ENCODE assay signal across 8 cellular contexts in the genomic region with DNA sequence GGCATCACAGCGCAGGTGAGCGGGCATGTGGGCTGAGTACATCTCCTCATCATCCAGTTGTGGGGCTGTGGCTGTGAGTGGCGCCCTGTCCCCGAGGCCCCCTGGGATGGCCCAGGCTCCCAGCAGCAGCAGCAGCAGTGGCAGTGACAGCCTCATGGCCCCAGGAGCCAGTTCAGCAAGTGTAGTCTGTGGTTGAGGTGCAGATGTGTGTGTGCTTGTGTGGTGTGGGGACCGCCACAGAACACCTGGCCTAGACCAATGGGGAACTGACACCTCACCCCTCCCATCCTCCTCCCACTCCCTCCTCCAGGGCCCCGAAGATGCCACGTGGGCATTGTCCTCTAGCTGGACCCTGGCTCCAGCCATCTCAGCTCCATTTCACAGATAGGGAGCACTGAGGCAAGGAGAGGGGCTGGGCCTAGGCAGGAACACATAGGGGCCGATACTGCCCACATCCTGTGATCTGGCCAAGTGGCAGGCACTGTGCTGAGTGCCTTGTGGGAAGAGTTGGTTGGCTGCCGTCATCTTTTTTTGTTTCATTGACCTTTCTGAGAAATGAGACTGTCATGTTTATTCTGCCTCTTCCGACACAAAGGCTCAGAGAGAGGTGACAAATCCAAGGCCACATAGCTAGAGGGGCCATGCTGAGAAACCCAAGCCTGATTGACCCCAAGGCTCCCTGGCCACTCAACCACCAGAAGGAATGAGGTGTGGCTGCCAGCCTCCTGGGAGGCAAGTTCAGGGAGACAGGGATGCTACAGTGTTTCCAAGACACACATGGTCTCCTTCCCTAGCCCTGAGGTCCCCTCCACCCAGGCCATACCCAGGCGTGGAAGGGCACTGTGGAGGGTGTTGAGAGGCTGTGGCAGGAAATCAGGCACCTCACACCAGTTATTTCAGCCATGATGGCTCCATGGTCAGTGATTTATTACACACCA. TPM values are rescaled to one million over a fixed set of nuclear protein-coding genes. Genes with fewer than 3 reads are reported as not detected.
DNase-seq lines count a peak whose midpoint lies in the region; ATAC-seq, FAIRE-seq and TF ChIP-seq lines count a peak whose summit lies in the region.

A gene with protein sequence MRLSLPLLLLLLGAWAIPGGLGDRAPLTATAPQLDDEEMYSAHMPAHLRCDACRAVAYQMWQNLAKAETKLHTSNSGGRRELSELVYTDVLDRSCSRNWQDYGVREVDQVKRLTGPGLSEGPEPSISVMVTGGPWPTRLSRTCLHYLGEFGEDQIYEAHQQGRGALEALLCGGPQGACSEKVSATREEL (minus strand): TSS at position 213 of the 938 bp plus-strand sequence. CDS start 57 bp downstream, at position 156.

- no peaks in the 10 kb centered on the region for H3K9me3 ChIP-seq in Loucy (ENCODE audit: insufficient read depth, low read depth, low read length)

- H3K4me1 ChIP-seq in Loucy (ENCODE audit: insufficient read depth, low read length, poor library complexity, severe bottlenecking) = peaks cover 61% of the 10 kb centered on the region

- H3K79me2 ChIP-seq in Loucy (ENCODE audit: insufficient read depth, low read length) = peaks cover 92% of the 10 kb centered on the region

- H3F3A ChIP-seq in Loucy (ENCODE audit: low read depth) = peaks cover 3% of the 10 kb centered on the region; the same call in 1 of the 2 replicates

- peak; percentile 87 for DNase-seq in GM12892 (ENCODE audit: insufficient read length)
- peak; percentile 64 for DNase-seq in activated gamma-delta T cell treated with anti-CD3 and anti-CD28 coated beads, Interleukin-2, amount 50 U/mL, for 16 hours (ENCODE audit: low read depth)
- peak; percentile 57 for DNase-seq in stimulated activated CD8-positive, alpha-beta memory T cell treated with anti-CD3 and anti-CD28 coated beads, Interleukin-12 subunit alpha, Interleukin-12 subunit beta, amount 100 ng/mL, for 4 hours (ENCODE audit: low read depth)
- no peak for DNase-seq in cerebellar nuclear complex (lab: John Stamatoyannopoulos, UW)
- no peak for DNase-seq in NCI-H2171 treated with DMSO at 0.1 percent for 48 hours (lab: John Stamatoyannopoulos, UW)
- DNase-seq in HCEC 1CT = no peak

- peak within 1 kb of the TSS; percentile 87 for H3K4me2 ChIP-seq in Loucy (ENCODE audit: low read depth, low read length, poor library complexity, severe bottlenecking)

- H2AFZ ChIP-seq in Loucy (ENCODE audit: low read length) = no peak within 1 kb of the TSS

- TF ChIP-seq CTCF in Loucy (conservative IDR thresholded peaks at IDR 0.05; ENCODE audit: low read length) = no peak

- peak; percentile 94 for TF ChIP-seq POLR2A in GM12892 (IDR thresholded peaks at IDR 0.05; ENCODE audit: low read depth, low read length)

- peak within 1 kb of the TSS; percentile 99 for H3K9ac ChIP-seq in Loucy (ENCODE audit: low read depth, low read length, poor library complexity, severe bottlenecking)

- peaks cover 37% of the 10 kb centered on the region for H4K20me1 ChIP-seq in Loucy (ENCODE audit: insufficient read depth, low read length, poor library complexity, severe bottlenecking)

- peak; percentile 40 for ATAC-seq in GM21619 (IDR thresholded peaks at IDR 0.05; ENCODE audit: unreplicated experiment)

- H3K27me3 ChIP-seq in Loucy (ENCODE audit: insufficient read depth, low read length, poor library complexity, severe bottlenecking) = peaks cover 8% of the 10 kb centered on the region

- peaks cover 7% of the 10 kb centered on the region; the same call in 1 of the 2 replicates for H3K36me3 ChIP-seq in Loucy (ENCODE audit: insufficient read depth, low read length)

- peak within 1 kb of the TSS; percentile 96 for H3K4me3 ChIP-seq in Loucy (ENCODE audit: low read length, poor library complexity, severe bottlenecking)

- H3K9me2 ChIP-seq in Loucy (replicated peaks; ENCODE audit: low read depth, low read length) = no peaks in the 10 kb centered on the region

- peak; percentile 97 for FAIRE-seq in GM12892 (lab: Jason Lieb, UNC)

RNA-seq across cellular contexts. Expression of the gene that starts here (rescaled TPM):
- 156 TPM for polyA plus RNA-seq in GM12892 (2012; ENCODE audit: missing spikeins)

Comparison
In these comparisons a context has a peak if more than half of its experiments do, and no peak if none do; other contexts are left out.
1. DNase-seq: peak in GM12892 (single experiment), activated gamma-delta T cell treated with anti-CD3 and anti-CD28 coated beads, Interleukin-2, amount 50 U/mL, for 16 hours (single experiment) and stimulated activated CD8-positive, alpha-beta memory T cell treated with anti-CD3 and anti-CD28 coated beads, Interleukin-12 subunit alpha, Interleukin-12 subunit beta, amount 100 ng/mL, for 4 hours (single experiment); none in cerebellar nuclear complex (0 of 2), NCI-H2171 treated with DMSO at 0.1 percent for 48 hours (single experiment) and HCEC 1CT (single experiment).